Comparison of ENCODE assay signal across 8 cellular contexts in genomic region chr6:68196645-68197044, GRCh38.
DNase-seq lines count a peak whose midpoint lies in the region; ATAC-seq, FAIRE-seq and TF ChIP-seq lines count a peak whose summit lies in the region.

No MANE protein-coding gene starts in this region.

- H3K79me2 ChIP-seq in OCI-LY3 (ENCODE audit: low read length) = no peaks in the 10 kb centered on the region

- no peak overlapping the region for H3K9ac ChIP-seq in OCI-LY3 (ENCODE audit: low read length)

- H3K36me3 ChIP-seq in OCI-LY3 (replicated peaks; ENCODE audit: low read depth, low read length) (no peaks in the 10 kb centered on the region), body of pancreas (replicated peaks in 1 of 2; ENCODE audit: insufficient read depth in 1 of 2, low read depth in 2 of 2) (no peaks in the 10 kb centered on the region)

- 25 to 29% methylated on average over 3 of the region's 3 CpGs for WGBS in body of pancreas, 2 donors

- H2AFZ ChIP-seq in OCI-LY3 (ENCODE audit: low read depth, low read length) = no peak overlapping the region

- no peaks in the 10 kb centered on the region for H4K20me1 ChIP-seq in OCI-LY3 (ENCODE audit: insufficient read depth, low read length)

- peaks cover 12% of the 10 kb centered on the region for H3K4me1 ChIP-seq in OCI-LY3 (ENCODE audit: low read length)
- no peaks in the 10 kb centered on the region for H3K4me1 ChIP-seq in body of pancreas

- peak; percentile 53 for TF ChIP-seq CTCF in GM12865 (IDR thresholded peaks at IDR 0.05; ENCODE audit: insufficient read depth, low read depth, low read length, missing control alignments)
- peak; percentile 67 for TF ChIP-seq CTCF in OCI-LY3 (IDR thresholded peaks at IDR 0.05; ENCODE audit: low read depth, low read length)
- TF ChIP-seq CTCF in foreskin fibroblast (IDR thresholded peaks at IDR 0.05; ENCODE audit: low read depth, low read length) = no peak
- TF ChIP-seq CTCF in body of pancreas (IDR thresholded peaks at IDR 0.05) = no peak

- TF ChIP-seq POLR2A in body of pancreas (IDR thresholded peaks at IDR 0.05) = no peak

- FAIRE-seq in HTR-8/SVneo (lab: Jason Lieb, UNC) = no peak

- ATAC-seq in HG02852 (IDR thresholded peaks at IDR 0.05; ENCODE audit: unreplicated experiment) (peak; percentile 49), body of pancreas (no peak)

- H3K27ac ChIP-seq in OCI-LY3 (ENCODE audit: low read length) = no peak overlapping the region
- no peak overlapping the region for H3K27ac ChIP-seq in body of pancreas

- H3K9me3 ChIP-seq in OCI-LY3 (ENCODE audit: insufficient read depth, low read length) (no peaks in the 10 kb centered on the region), body of pancreas (no peaks in the 10 kb centered on the region)

- intact Hi-C loops in body of pancreas (cut with DNase I) = no loop called here

- H3K4me3 ChIP-seq in GM12865 (ENCODE audit: low read depth, low read length) (no peak overlapping the region), OCI-LY3 (ENCODE audit: low read length) (no peak overlapping the region), foreskin fibroblast (ENCODE audit: low read depth in 1 of 2, low read length in 2 of 2) (no peak overlapping the region), body of pancreas (no peak overlapping the region)

- peak; percentile 61 for DNase-seq in GM12865 (ENCODE audit: low read depth)
- DNase-seq in foreskin fibroblast = peak; percentile 15 to 49
- no peak for DNase-seq in AG08395 (ENCODE audit: low spot score)
- DNase-seq in body of pancreas = no peak
- DNase-seq in pons (ENCODE audit: low spot score) = no peak
- no peak for DNase-seq in HTR-8/SVneo (ENCODE audit: insufficient read length, low spot score)

- H3K4me2 ChIP-seq in OCI-LY3 (ENCODE audit: low read length) = no peak overlapping the region

- no peaks in the 10 kb centered on the region for H3K27me3 ChIP-seq in OCI-LY3 (ENCODE audit: low read depth, low read length)
- H3K27me3 ChIP-seq in body of pancreas = no peaks in the 10 kb centered on the region

Comparison
In these comparisons a context has a peak if more than half of its experiments do, and no peak if none do; other contexts are left out.
1. DNase-seq: peak in GM12865 (single experiment) and foreskin fibroblast (2 of 2); none in AG08395 (single experiment), body of pancreas (0 of 4), pons (single experiment) and HTR-8/SVneo (single experiment).
2. CTCF ChIP-seq: peak in GM12865 (single experiment) and OCI-LY3 (single experiment); none in foreskin fibroblast (single experiment) and body of pancreas (0 of 7).